In the genomic region with DNA sequence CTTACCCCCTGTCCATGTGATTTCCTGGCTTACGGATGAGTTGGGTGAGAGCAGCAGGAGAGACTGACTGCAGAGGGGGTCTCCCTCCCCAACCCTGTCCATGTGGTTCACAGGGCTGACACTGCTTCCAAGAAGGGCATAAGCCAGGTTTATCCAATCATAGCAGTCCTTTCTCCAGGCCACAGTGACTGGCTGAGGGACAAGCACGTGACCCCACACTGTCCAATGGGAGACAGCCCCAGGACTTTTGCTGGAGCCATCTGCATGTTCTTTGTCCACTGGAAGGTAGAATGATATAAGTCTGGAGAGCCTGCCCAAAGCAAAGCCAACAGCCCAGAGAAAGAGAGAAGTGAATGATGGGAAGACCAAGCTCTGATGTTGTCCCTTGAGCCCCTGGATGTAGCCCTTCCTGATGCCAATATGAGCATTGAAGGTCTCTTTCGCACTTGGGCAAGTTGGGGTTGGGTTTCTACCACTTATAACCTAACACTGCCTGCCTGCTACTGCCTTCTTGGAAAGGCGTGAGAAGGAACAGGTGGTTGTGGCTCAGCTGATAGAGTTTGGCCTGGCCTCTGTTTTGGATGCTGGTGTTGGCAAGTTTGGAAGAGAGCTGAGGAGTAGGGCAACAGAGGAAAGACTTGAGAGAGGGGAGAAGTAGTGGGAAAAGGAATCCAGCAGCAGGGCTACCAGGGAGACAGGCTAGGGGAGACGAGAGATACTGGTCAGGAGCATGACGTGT, we compare ENCODE assay signal across 2 cellular contexts.
TF ChIP-seq lines count a peak whose summit lies in the region.

No MANE protein-coding gene starts in this region.

TF ChIP-seq in A549, 52 proteins besides CTCF, POLR2A, EP300 and RAD21 (continued from another document):
- no peak for TF ChIP-seq ZSCAN20 (CRISPR knock-in tag; IDR thresholded peaks at IDR 0.05)
- no peak for TF ChIP-seq PBX3 (IDR thresholded peaks at IDR 0.05)
- no peak for TF ChIP-seq NR3C1 (IDR thresholded peaks at IDR 0.05)
- no peak for TF ChIP-seq HOXB13 (CRISPR knock-in tag; IDR thresholded peaks at IDR 0.05; ENCODE audit: low read depth)
- no peak for TF ChIP-seq ZC3H11A (IDR thresholded peaks at IDR 0.05)

TF ChIP-seq in IMR-90, 13 proteins besides CTCF, POLR2A, EP300 and RAD21 (continued from another document):
- TF ChIP-seq ELK1 (IDR thresholded peaks at IDR 0.05; ENCODE audit: borderline replicate concordance, low read depth, low read length) (no peak), RCOR1 (IDR thresholded peaks at IDR 0.05; ENCODE audit: insufficient replicate concordance, low read length) (no peak), MAZ (IDR thresholded peaks at IDR 0.05; ENCODE audit: borderline replicate concordance, low read depth, low read length) (no peak), MXI1 (IDR thresholded peaks at IDR 0.05; ENCODE audit: borderline replicate concordance, low read depth, low read length) (no peak), USF2 (IDR thresholded peaks at IDR 0.05; ENCODE audit: low read depth, low read length) (no peak), CHD1 (IDR thresholded peaks at IDR 0.05; ENCODE audit: low read depth, low read length) (no peak), BHLHE40 (IDR thresholded peaks at IDR 0.05; ENCODE audit: low read depth, low read length) (no peak), FOS (IDR thresholded peaks at IDR 0.05; ENCODE audit: low read depth, low read length) (no peak)
